11 cellular contexts compared by ENCODE assay signal in genomic region chr5:167861134-167861930, GRCh38.
A peak's percentile ranks its signal among the peaks of the same experiment; 100 is the strongest.
DNase-seq lines count a peak whose midpoint lies in the region; ATAC-seq and TF ChIP-seq lines count a peak whose summit lies in the region.
"Had no signal": no experiment of that assay in that cellular context is flagged by ENCODE, and none has a peak within 500 bp of the region (broad histone marks: within the 10 kb centered on the region; RNA-seq: fewer than 3 reads in every experiment).

No MANE protein-coding gene starts in this region.

- peak; percentile 31 for DNase-seq in GM03348 (ENCODE audit: low spot score)
- peak; percentile 11 for DNase-seq in MG63
- DNase-seq in brain microvascular endothelial cell = peak; percentile 11
- DNase-seq in mucosa of gallbladder (ENCODE audit: low spot score) = peak; percentile 17
- DNase-seq: activated T-cell treated with anti-CD3 and anti-CD28 coated beads, Interleukin-2, amount 50 U/mL, for 48 hours; NCI-H1092 treated with DMSO at 0.1 percent for 48 hours had no signal

- H3K4me3 ChIP-seq in MG63 (no peak overlapping the region), brain microvascular endothelial cell (ENCODE audit: low read depth, low read length) (no peak overlapping the region)
- H3K4me3 ChIP-seq: prostate gland had no signal

- H3K27ac ChIP-seq in brain microvascular endothelial cell = no peak overlapping the region
- H3K27ac ChIP-seq: prostate gland had no signal

- ATAC-seq in HG03108 (IDR thresholded peaks at IDR 0.05; ENCODE audit: unreplicated experiment) = no peak
- ATAC-seq in GM18907 (IDR thresholded peaks at IDR 0.05; ENCODE audit: unreplicated experiment) = no peak
- ATAC-seq in HG03175 (IDR thresholded peaks at IDR 0.05; ENCODE audit: unreplicated experiment) = no peak

- no peak for TF ChIP-seq CTCF in brain microvascular endothelial cell (IDR thresholded peaks at IDR 0.05; ENCODE audit: low read depth, low read length, missing control alignments)

- H3K36me3 ChIP-seq in MG63 (no peaks in the 10 kb centered on the region), brain microvascular endothelial cell (replicated peaks) (no peaks in the 10 kb centered on the region)
- H3K36me3 ChIP-seq: prostate gland had no signal

- in situ Hi-C loops in brain microvascular endothelial cell (cut with HindIII; ENCODE audit: low pct_ligation_motif_present, low sequenced_read_pairs) = no loop called here

- H3K27me3 ChIP-seq in MG63 (no peaks in the 10 kb centered on the region), brain microvascular endothelial cell (replicated peaks) (no peaks in the 10 kb centered on the region)
- H3K27me3 ChIP-seq: dorsolateral prefrontal cortex had no signal

- no peaks in the 10 kb centered on the region for H3K9me3 ChIP-seq in MG63
- H3K9me3 ChIP-seq: prostate gland had no signal
